ENCODE assay signal across 9 cellular contexts in the genomic region with DNA sequence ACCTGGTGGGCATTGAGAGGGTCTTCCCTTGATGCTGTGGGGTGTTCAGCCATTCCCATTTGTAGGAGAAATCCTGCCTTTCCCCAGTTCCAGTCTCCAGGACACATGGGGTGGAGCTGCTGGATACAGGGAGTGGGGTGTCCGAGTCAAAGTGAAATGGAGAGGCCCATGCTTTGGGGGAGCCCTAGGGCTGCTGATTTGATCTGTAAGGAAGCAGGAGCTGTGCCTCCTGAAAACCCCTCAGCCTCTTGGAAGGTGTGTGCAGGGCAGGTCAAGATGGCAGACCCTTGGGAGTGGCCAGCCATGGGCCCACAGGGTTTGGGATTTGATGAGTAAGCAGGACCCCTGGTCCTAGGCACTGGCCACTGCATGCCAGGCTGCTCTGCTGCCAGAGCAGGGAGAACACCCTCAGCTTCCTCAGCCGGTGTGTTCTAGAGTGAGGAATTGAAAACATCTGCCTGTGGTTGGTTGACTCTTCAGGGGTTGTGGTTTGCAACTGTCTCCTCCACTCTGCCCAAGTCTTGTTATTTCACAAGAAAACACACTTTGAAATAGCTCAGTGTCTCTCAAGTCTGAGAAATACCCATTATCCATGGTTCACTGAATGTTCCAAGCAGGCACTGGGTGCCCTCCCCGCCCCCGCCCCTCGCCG.
DNase-seq lines count a peak whose midpoint lies in the region; ATAC-seq lines count a peak whose summit lies in the region.
"Had no signal": no experiment of that assay in that cellular context is flagged by ENCODE, and none has a peak within 500 bp of the region (broad histone marks: within the 10 kb centered on the region; RNA-seq: fewer than 3 reads in every experiment).

No MANE protein-coding gene starts in this region.

- H3K27me3 ChIP-seq in mononuclear cell (ENCODE audit: insufficient read depth, low read length): no peaks in the 10 kb centered on the region

- ATAC-seq in HG02798 (IDR thresholded peaks at IDR 0.05; ENCODE audit: poor library complexity, unreplicated experiment): peak; percentile 71

- H3K9me3 ChIP-seq in mononuclear cell (ENCODE audit: low read depth, low read length): no peaks in the 10 kb centered on the region

- H3K4me3 ChIP-seq in mononuclear cell (ENCODE audit: low read length): peak overlapping the region; percentile 27

- peaks cover 38% of the 10 kb centered on the region for H3K4me1 ChIP-seq in mononuclear cell (ENCODE audit: insufficient read depth, low read length)

- DNase-seq in GM04504 (ENCODE audit: low read depth) (peak; percentile 29), SKM-1 (lab: John Stamatoyannopoulos, UW; ENCODE audit: unreplicated experiment) (peak; percentile 94), NCI-H748 treated with DMSO at 0.1 percent for 48 hours (lab: John Stamatoyannopoulos, UW) (no peak), cerebellar nuclear complex (lab: John Stamatoyannopoulos, UW) (no peak), NCI-H1092 treated with DMSO at 0.1 percent for 48 hours (lab: John Stamatoyannopoulos, UW) (no peak)
- no peak for DNase-seq in stimulated activated CD4-positive, alpha-beta T cell treated with anti-CD3 and anti-CD28 coated beads, Interleukin-12 subunit alpha, Interleukin-12 subunit beta, amount 100 ng/mL, for 4 hours
- DNase-seq: activated naive CD4-positive, alpha-beta T cell had no signal

Comparison
In these comparisons a context has a peak if more than half of its experiments do, and no peak if none do; other contexts are left out.
1. DNase-seq: peak in GM04504 (single experiment) and SKM-1 (single experiment); none in NCI-H748 treated with DMSO at 0.1 percent for 48 hours (single experiment), cerebellar nuclear complex (0 of 2), stimulated activated CD4-positive, alpha-beta T cell treated with anti-CD3 and anti-CD28 coated beads, Interleukin-12 subunit alpha, Interleukin-12 subunit beta, amount 100 ng/mL, for 4 hours (single experiment) and NCI-H1092 treated with DMSO at 0.1 percent for 48 hours (single experiment).